Comparison of ENCODE assay signal across 2 cellular contexts in genomic region chrX:9729161-9729885, GRCh38.
TF ChIP-seq lines count a peak whose summit lies in the region.

No MANE protein-coding gene starts in this region.

TF ChIP-seq in HepG2, 621 proteins besides CTCF, POLR2A, EP300 and RAD21:
- TF ChIP-seq SMAD1 (CRISPR knock-in tag; IDR thresholded peaks at IDR 0.05; ENCODE audit: borderline replicate concordance, low read depth) (no peak), ZBTB37 (CRISPR knock-in tag; IDR thresholded peaks at IDR 0.05) (no peak), CBFB (CRISPR knock-in tag; IDR thresholded peaks at IDR 0.05) (no peak), JUND (CRISPR knock-in tag; IDR thresholded peaks at IDR 0.05) (no peak), TIGD3 (CRISPR knock-in tag; IDR thresholded peaks at IDR 0.05; ENCODE audit: borderline replicate concordance) (no peak), ZMAT3 (CRISPR knock-in tag; conservative IDR thresholded peaks at IDR 0.05) (no peak)

TF ChIP-seq in SK-N-SH treated with all-trans-retinoic acid at 6 μM for 48 hours, 23 proteins besides CTCF, POLR2A, EP300 and RAD21:
- TF ChIP-seq ZNF565 (CRISPR knock-in tag; conservative IDR thresholded peaks at IDR 0.05; ENCODE audit: low read depth) (no peak), PATZ1 (CRISPR knock-in tag; IDR thresholded peaks at IDR 0.05; ENCODE audit: borderline replicate concordance) (no peak), ARNTL (CRISPR knock-in tag; IDR thresholded peaks at IDR 0.05; ENCODE audit: borderline replicate concordance, low read depth) (no peak), ZNF8 (CRISPR knock-in tag; IDR thresholded peaks at IDR 0.05) (no peak), BACH2 (CRISPR knock-in tag; IDR thresholded peaks at IDR 0.05; ENCODE audit: borderline replicate concordance) (no peak), GLIS3 (CRISPR knock-in tag; IDR thresholded peaks at IDR 0.05) (no peak), TOX (CRISPR knock-in tag; IDR thresholded peaks at IDR 0.05; ENCODE audit: borderline replicate concordance) (no peak), ZC3H10 (CRISPR knock-in tag; IDR thresholded peaks at IDR 0.05) (no peak), PPARA (CRISPR knock-in tag; IDR thresholded peaks at IDR 0.05; ENCODE audit: borderline replicate concordance) (no peak)
